Comparison of ENCODE assay signal across 1 cellular context in genomic region chr1:161047436-161048420, GRCh38.
TF ChIP-seq lines count a peak whose summit lies in the region.

No MANE protein-coding gene starts in this region.

TF ChIP-seq in HepG2, 621 proteins besides CTCF, POLR2A, EP300 and RAD21:
- TF ChIP-seq AGO2 (optimal IDR thresholded peaks at IDR 0.05; ENCODE audit: low read depth, low read length) (peak; percentile 52), ZNF10 (CRISPR knock-in tag; IDR thresholded peaks at IDR 0.05; ENCODE audit: borderline replicate concordance, low read depth) (no peak)
